ENCODE assay signal across 8 cellular contexts in genomic region chr12:6792522-6793201, GRCh38. TPM values are rescaled to one million over a fixed set of nuclear protein-coding genes. Genes with fewer than 3 reads are reported as not detected.
DNase-seq lines count a peak whose midpoint lies in the region; ATAC-seq lines count a peak whose summit lies in the region.

No MANE protein-coding gene starts in this region.

- ATAC-seq in activated CD8-positive, alpha-beta T cell treated with anti-CD3 and anti-CD28 coated beads, Interleukin-2, amount 10 ng/mL, durations not matched to agents 7 days and 5 days, result peak; percentile 90
- ATAC-seq in stimulated activated naive CD8-positive, alpha-beta T cell treated with anti-CD3 and anti-CD28 coated beads, Interleukin-15, amount 100 ng/mL, for 72 hours, result peak; percentile 82
- ATAC-seq in GM18870 (IDR thresholded peaks at IDR 0.05; ENCODE audit: unreplicated experiment), result no peak
- no peak for ATAC-seq in HG02973 (IDR thresholded peaks at IDR 0.05; ENCODE audit: unreplicated experiment)
- no peak for ATAC-seq in GM18519 (IDR thresholded peaks at IDR 0.05; ENCODE audit: low FRiP score, unreplicated experiment)

- DNase-seq in activated CD4-positive, alpha-beta T cell treated with anti-CD3 and anti-CD28 coated beads, Interleukin-2, amount 10 ng/mL, durations not matched to agents 24 days and 14 days, result peak; percentile 86
- DNase-seq in activated CD4-positive, alpha-beta T cell treated with anti-CD3 and anti-CD28 coated beads for 1 hour, result no peak
- peak; percentile 69 for DNase-seq in activated CD8-positive, alpha-beta T cell treated with anti-CD3 and anti-CD28 coated beads, Interleukin-2, amount 10 ng/mL, durations not matched to agents 7 days and 5 days
- DNase-seq in hepatic stellate cell (ENCODE audit: low spot score), result peak; percentile 38
- no peak for DNase-seq in stimulated activated naive CD8-positive, alpha-beta T cell treated with anti-CD3 and anti-CD28 coated beads, Interleukin-15, amount 100 ng/mL, for 72 hours

- H3K4me3 Mint-ChIP-seq in activated CD4-positive, alpha-beta T cell treated with anti-CD3 and anti-CD28 coated beads, Interleukin-2, amount 10 ng/mL, durations not matched to agents 24 days and 14 days, result peak overlapping the region; percentile 97
- H3K4me3 Mint-ChIP-seq in activated CD8-positive, alpha-beta T cell treated with anti-CD3 and anti-CD28 coated beads, Interleukin-2, amount 10 ng/mL, durations not matched to agents 7 days and 5 days, result peak overlapping the region; percentile 35
- peak overlapping the region; percentile 75 to 76 for H3K4me3 Mint-ChIP-seq in stimulated activated naive CD8-positive, alpha-beta T cell treated with anti-CD3 and anti-CD28 coated beads, Interleukin-15, amount 100 ng/mL, for 72 hours

- H3K9me3 Mint-ChIP-seq in activated CD4-positive, alpha-beta T cell treated with anti-CD3 and anti-CD28 coated beads, Interleukin-2, amount 10 ng/mL, durations not matched to agents 24 days and 14 days, result no peaks in the 10 kb centered on the region
- H3K9me3 Mint-ChIP-seq in activated CD8-positive, alpha-beta T cell treated with anti-CD3 and anti-CD28 coated beads, Interleukin-2, amount 10 ng/mL, durations not matched to agents 7 days and 5 days (ENCODE audit: insufficient read depth), result no peaks in the 10 kb centered on the region
- H3K9me3 Mint-ChIP-seq in stimulated activated naive CD8-positive, alpha-beta T cell treated with anti-CD3 and anti-CD28 coated beads, Interleukin-15, amount 100 ng/mL, for 72 hours, result no peaks in the 10 kb centered on the region

- intact Hi-C loops in activated CD4-positive, alpha-beta T cell treated with anti-CD3 and anti-CD28 coated beads, Interleukin-2, amount 10 ng/mL, durations not matched to agents 24 days and 14 days (cut with micrococcal nuclease), result loop anchor here (1.0 to 5.0 kb wide), 2 partner anchors 35 to 39 kb away; partner anchors contain the start of genes MLF2 and P3H3

- POLR2A ChIA-PET in activated CD8-positive, alpha-beta T cell treated with anti-CD3 and anti-CD28 coated beads, Interleukin-2, amount 10 ng/mL, durations not matched to agents 7 days and 5 days (lab: Charles Lee), result interaction anchor here (0.8 to 1.7 kb wide), 5 partner anchors 12 to 145 kb away, joined by 3 to 9 read pairs (median 3); partner anchors contain the start of genes LAG3 and ZNF384

- H3K4me1 Mint-ChIP-seq in activated CD4-positive, alpha-beta T cell treated with anti-CD3 and anti-CD28 coated beads, Interleukin-2, amount 10 ng/mL, durations not matched to agents 24 days and 14 days, result peaks cover 62% of the 10 kb centered on the region
- peaks cover 30% of the 10 kb centered on the region for H3K4me1 Mint-ChIP-seq in activated CD8-positive, alpha-beta T cell treated with anti-CD3 and anti-CD28 coated beads, Interleukin-2, amount 10 ng/mL, durations not matched to agents 7 days and 5 days (ENCODE audit: low read depth)
- H3K4me1 Mint-ChIP-seq in stimulated activated naive CD8-positive, alpha-beta T cell treated with anti-CD3 and anti-CD28 coated beads, Interleukin-15, amount 100 ng/mL, for 72 hours, result peaks cover 48% of the 10 kb centered on the region

- H3K36me3 Mint-ChIP-seq in activated CD4-positive, alpha-beta T cell treated with anti-CD3 and anti-CD28 coated beads, Interleukin-2, amount 10 ng/mL, durations not matched to agents 24 days and 14 days (ENCODE audit: low read depth), result peaks cover 68% of the 10 kb centered on the region
- H3K36me3 Mint-ChIP-seq in activated CD8-positive, alpha-beta T cell treated with anti-CD3 and anti-CD28 coated beads, Interleukin-2, amount 10 ng/mL, durations not matched to agents 7 days and 5 days (ENCODE audit: low read depth), result no peaks in the 10 kb centered on the region

- CTCF ChIA-PET in activated CD8-positive, alpha-beta T cell treated with anti-CD3 and anti-CD28 coated beads, Interleukin-2, amount 10 ng/mL, durations not matched to agents 7 days and 5 days (lab: Charles Lee), result interaction anchor here (0.6 to 2.5 kb wide), 12 partner anchors 12 to 175 kb away, joined by 3 to 21 read pairs (median 4); partner anchors contain the start of genes MLF2, P3H3, PTMS and ZNF384

- H3K27me3 Mint-ChIP-seq in activated CD4-positive, alpha-beta T cell treated with anti-CD3 and anti-CD28 coated beads, Interleukin-2, amount 10 ng/mL, durations not matched to agents 24 days and 14 days, result no peaks in the 10 kb centered on the region
- H3K27me3 Mint-ChIP-seq in activated CD8-positive, alpha-beta T cell treated with anti-CD3 and anti-CD28 coated beads, Interleukin-2, amount 10 ng/mL, durations not matched to agents 7 days and 5 days (ENCODE audit: low read depth), result peaks cover 28% of the 10 kb centered on the region
- peaks cover 29% of the 10 kb centered on the region for H3K27me3 Mint-ChIP-seq in stimulated activated naive CD8-positive, alpha-beta T cell treated with anti-CD3 and anti-CD28 coated beads, Interleukin-15, amount 100 ng/mL, for 72 hours

- H3K27ac Mint-ChIP-seq in activated CD4-positive, alpha-beta T cell treated with anti-CD3 and anti-CD28 coated beads, Interleukin-2, amount 10 ng/mL, durations not matched to agents 24 days and 14 days, result peak overlapping the region; percentile 93
- H3K27ac Mint-ChIP-seq in activated CD8-positive, alpha-beta T cell treated with anti-CD3 and anti-CD28 coated beads, Interleukin-2, amount 10 ng/mL, durations not matched to agents 7 days and 5 days, result peak overlapping the region; percentile 34
- peak overlapping the region; percentile 60 to 92 for H3K27ac Mint-ChIP-seq in stimulated activated naive CD8-positive, alpha-beta T cell treated with anti-CD3 and anti-CD28 coated beads, Interleukin-15, amount 100 ng/mL, for 72 hours

RNA-seq across cellular contexts. Expression of gene CD4, which starts 3.3 kb away (rescaled TPM):
- 264 and 271 TPM in 2 replicates for total RNA-seq in activated CD4-positive, alpha-beta T cell treated with anti-CD3 and anti-CD28 coated beads, Interleukin-2, amount 10 ng/mL, durations not matched to agents 24 days and 14 days
- 1 to 10 TPM in 1 of 2 experiments, under 1 TPM in 1; 0.90 to 1.6 TPM for total RNA-seq in activated CD8-positive, alpha-beta T cell treated with anti-CD3 and anti-CD28 coated beads, Interleukin-2, amount 10 ng/mL, durations not matched to agents 7 days and 5 days

RNA-seq across cellular contexts. Expression of gene LAG3, which starts 20.3 kb away (rescaled TPM):
- 253 and 269 TPM in 2 replicates for total RNA-seq in activated CD4-positive, alpha-beta T cell treated with anti-CD3 and anti-CD28 coated beads, Interleukin-2, amount 10 ng/mL, durations not matched to agents 24 days and 14 days
- total RNA-seq in activated CD8-positive, alpha-beta T cell treated with anti-CD3 and anti-CD28 coated beads, Interleukin-2, amount 10 ng/mL, durations not matched to agents 7 days and 5 days, result 10 to 100 TPM; 43.0 to 45.2 TPM

RNA-seq across cellular contexts. Expression of gene PTMS, which starts 26.5 kb away (rescaled TPM):
- total RNA-seq in activated CD4-positive, alpha-beta T cell treated with anti-CD3 and anti-CD28 coated beads, Interleukin-2, amount 10 ng/mL, durations not matched to agents 24 days and 14 days, result 245 and 267 TPM in 2 replicates
- total RNA-seq in activated CD8-positive, alpha-beta T cell treated with anti-CD3 and anti-CD28 coated beads, Interleukin-2, amount 10 ng/mL, durations not matched to agents 7 days and 5 days, result 10 to 100 TPM; 42.9 to 47.4 TPM

RNA-seq across cellular contexts. Expression of gene GPR162, which starts 29.0 kb away (rescaled TPM):
- total RNA-seq in activated CD4-positive, alpha-beta T cell treated with anti-CD3 and anti-CD28 coated beads, Interleukin-2, amount 10 ng/mL, durations not matched to agents 24 days and 14 days, result 0.21 and 0.43 TPM in 2 replicates
- total RNA-seq in activated CD8-positive, alpha-beta T cell treated with anti-CD3 and anti-CD28 coated beads, Interleukin-2, amount 10 ng/mL, durations not matched to agents 7 days and 5 days, result under 1 TPM; 0.13 to 0.34 TPM

RNA-seq across cellular contexts. Expression of gene P3H3, which starts 35.5 kb away (rescaled TPM):
- total RNA-seq in activated CD4-positive, alpha-beta T cell treated with anti-CD3 and anti-CD28 coated beads, Interleukin-2, amount 10 ng/mL, durations not matched to agents 24 days and 14 days, result 4.1 and 4.7 TPM in 2 replicates
- under 1 TPM in 1 of 2 experiments, not detected in 1; 0.26 TPM for total RNA-seq in activated CD8-positive, alpha-beta T cell treated with anti-CD3 and anti-CD28 coated beads, Interleukin-2, amount 10 ng/mL, durations not matched to agents 7 days and 5 days

Comparison
In these comparisons a context has a peak if more than half of its experiments do, and no peak if none do; other contexts are left out.
1. DNase-seq: peak in activated CD4-positive, alpha-beta T cell treated with anti-CD3 and anti-CD28 coated beads, Interleukin-2, amount 10 ng/mL, durations not matched to agents 24 days and 14 days (single experiment), activated CD8-positive, alpha-beta T cell treated with anti-CD3 and anti-CD28 coated beads, Interleukin-2, amount 10 ng/mL, durations not matched to agents 7 days and 5 days (single experiment) and hepatic stellate cell (single experiment); none in activated CD4-positive, alpha-beta T cell treated with anti-CD3 and anti-CD28 coated beads for 1 hour (single experiment) and stimulated activated naive CD8-positive, alpha-beta T cell treated with anti-CD3 and anti-CD28 coated beads, Interleukin-15, amount 100 ng/mL, for 72 hours (0 of 2).
2. H3K27ac Mint-ChIP-seq: peak in every context shown above with its lines; median percentile 93 in activated CD4-positive, alpha-beta T cell treated with anti-CD3 and anti-CD28 coated beads, Interleukin-2, amount 10 ng/mL, durations not matched to agents 24 days and 14 days; 76 in stimulated activated naive CD8-positive, alpha-beta T cell treated with anti-CD3 and anti-CD28 coated beads, Interleukin-15, amount 100 ng/mL, for 72 hours; 34 in activated CD8-positive, alpha-beta T cell treated with anti-CD3 and anti-CD28 coated beads, Interleukin-2, amount 10 ng/mL, durations not matched to agents 7 days and 5 days.
3. H3K4me3 Mint-ChIP-seq: peak in every context shown above with its lines; median percentile 97 in activated CD4-positive, alpha-beta T cell treated with anti-CD3 and anti-CD28 coated beads, Interleukin-2, amount 10 ng/mL, durations not matched to agents 24 days and 14 days; 76 in stimulated activated naive CD8-positive, alpha-beta T cell treated with anti-CD3 and anti-CD28 coated beads, Interleukin-15, amount 100 ng/mL, for 72 hours; 35 in activated CD8-positive, alpha-beta T cell treated with anti-CD3 and anti-CD28 coated beads, Interleukin-2, amount 10 ng/mL, durations not matched to agents 7 days and 5 days.
4. ATAC-seq: peak in activated CD8-positive, alpha-beta T cell treated with anti-CD3 and anti-CD28 coated beads, Interleukin-2, amount 10 ng/mL, durations not matched to agents 7 days and 5 days (single experiment) and stimulated activated naive CD8-positive, alpha-beta T cell treated with anti-CD3 and anti-CD28 coated beads, Interleukin-15, amount 100 ng/mL, for 72 hours (single experiment); none in GM18870 (single experiment), HG02973 (single experiment) and GM18519 (single experiment).
5. RNA of gene CD4, which starts 3.3 kb away (total RNA-seq): 264 to 271 TPM in activated CD4-positive, alpha-beta T cell treated with anti-CD3 and anti-CD28 coated beads, Interleukin-2, amount 10 ng/mL, durations not matched to agents 24 days and 14 days; 0.90 to 1.6 TPM in activated CD8-positive, alpha-beta T cell treated with anti-CD3 and anti-CD28 coated beads, Interleukin-2, amount 10 ng/mL, durations not matched to agents 7 days and 5 days; every median in the first group is over 100 times any median in the second.